Comparison of ENCODE assay signal across 1 cellular context in genomic region chr14:77322209-77322902, GRCh38.
TF ChIP-seq lines count a peak whose summit lies in the region.

No MANE protein-coding gene starts in this region.

TF ChIP-seq in HepG2, 621 proteins besides CTCF, POLR2A, EP300 and RAD21:
- TF ChIP-seq RBM22 (optimal IDR thresholded peaks at IDR 0.05; ENCODE audit: low read length) (peak; percentile 32), ZNF20 (CRISPR knock-in tag; IDR thresholded peaks at IDR 0.05) (no peak)
